1 cellular context compared by ENCODE assay signal in genomic region chr10:115051216-115051615, GRCh38.
TF ChIP-seq lines count a peak whose summit lies in the region.

No MANE protein-coding gene starts in this region.

TF ChIP-seq in HepG2, 621 proteins besides CTCF, POLR2A, EP300 and RAD21:
- no peak for TF ChIP-seq ZXDC (CRISPR knock-in tag; IDR thresholded peaks at IDR 0.05)
- no peak for TF ChIP-seq ZNF567 (CRISPR knock-in tag; IDR thresholded peaks at IDR 0.05; ENCODE audit: borderline replicate concordance)
- no peak for TF ChIP-seq UBTF (CRISPR knock-in tag; IDR thresholded peaks at IDR 0.05)
- TF ChIP-seq ZBTB44 (CRISPR knock-in tag; IDR thresholded peaks at IDR 0.05): no peak
- TF ChIP-seq ZNF784 (CRISPR knock-in tag; IDR thresholded peaks at IDR 0.05; ENCODE audit: borderline replicate concordance): no peak
- TF ChIP-seq ELK4 (CRISPR knock-in tag; IDR thresholded peaks at IDR 0.05; ENCODE audit: borderline replicate concordance): no peak
- TF ChIP-seq MAZ (IDR thresholded peaks at IDR 0.05; ENCODE audit: borderline replicate concordance, low read depth, low read length): no peak
- TF ChIP-seq MAZ (CRISPR knock-in tag; IDR thresholded peaks at IDR 0.05; ENCODE audit: low read depth): no peak
- TF ChIP-seq ELF3 (CRISPR knock-in tag; IDR thresholded peaks at IDR 0.05): no peak
- no peak for TF ChIP-seq SAP130 (CRISPR knock-in tag; IDR thresholded peaks at IDR 0.05; ENCODE audit: low read depth)
- no peak for TF ChIP-seq ISL2 (CRISPR knock-in tag; IDR thresholded peaks at IDR 0.05)
- TF ChIP-seq ATAD3A (CRISPR knock-in tag; IDR thresholded peaks at IDR 0.05): no peak
- no peak for TF ChIP-seq MIER2 (CRISPR knock-in tag; IDR thresholded peaks at IDR 0.05)
TF ChIP-seq in HepG2: peak in this region for 0.
